ENCODE assay signal across 27 cellular contexts in genomic region chr4:179145746-179146530, GRCh38.
DNase-seq lines count a peak whose midpoint lies in the region; ATAC-seq, FAIRE-seq and TF ChIP-seq lines count a peak whose summit lies in the region.
"Had no signal": no experiment of that assay in that cellular context is flagged by ENCODE, and none has a peak within 500 bp of the region (broad histone marks: within the 10 kb centered on the region; RNA-seq: fewer than 3 reads in every experiment).

No MANE protein-coding gene starts in this region.

- no peaks in the 10 kb centered on the region for H3K9me1 ChIP-seq in IMR-90 (ENCODE audit: insufficient read depth, low read length)

- TF ChIP-seq CTCF in IMR-90 (conservative IDR thresholded peaks at IDR 0.05; ENCODE audit: low read depth, low read length) = no peak
- TF ChIP-seq CTCF in astrocyte (IDR thresholded peaks at IDR 0.05; ENCODE audit: insufficient read depth, low read depth, low read length) = no peak
- TF ChIP-seq CTCF in foreskin keratinocyte (conservative IDR thresholded peaks at IDR 0.05) = no peak
- no peak for TF ChIP-seq CTCF in BE2C (IDR thresholded peaks at IDR 0.05; ENCODE audit: low read depth, low read length)
- no peak for TF ChIP-seq CTCF in A673 (conservative IDR thresholded peaks at IDR 0.05; ENCODE audit: low read depth, low read length)

- no peak for ATAC-seq in IMR-90 (ENCODE audit: low read depth)
- ATAC-seq in foreskin keratinocyte = peak; percentile 79
- ATAC-seq: heart left ventricle, left ventricle myocardium superior had no signal

- no peak overlapping the region for H2BK120ac ChIP-seq in IMR-90 (ENCODE audit: low read depth, low read length)

- WGBS in IMR-90 (ENCODE audit: extremely low coverage in 2 of 2, insufficient read length in 1 of 2), 2 experiments = no CpG with 5 or more reads among the region's 4 CpGs

- no peaks in the 10 kb centered on the region for H3K36me3 Mint-ChIP-seq in astrocyte (ENCODE audit: low read depth, unreplicated experiment)
- H3K36me3 Mint-ChIP-seq: activated naive CD8-positive, alpha-beta T cell treated with anti-CD3 and anti-CD28 coated beads, Interleukin-2, amount 10 ng/mL, durations not matched to agents 7 days and 5 days had no signal

- H4K5ac ChIP-seq in IMR-90 (ENCODE audit: low read depth, low read length) = no peak overlapping the region

- BruUV-seq in IMR-90 (replicated peaks; lab: Mats Ljungman, UMichigan) = no TSS peak
- no TSS peak for BruUV-seq in A673 (replicated peaks; lab: Mats Ljungman, UMichigan)

- H3K27me3 ChIP-seq in IMR-90 (ENCODE audit: control insufficient read depth, insufficient read depth, low read length) = no peaks in the 10 kb centered on the region
- H3K27me3 ChIP-seq in astrocyte (ENCODE audit: insufficient read depth, low read length) = no peaks in the 10 kb centered on the region
- H3K27me3 ChIP-seq in foreskin keratinocyte = no peaks in the 10 kb centered on the region
- no peaks in the 10 kb centered on the region for H3K27me3 ChIP-seq in BE2C
- H3K27me3 ChIP-seq in A673 (replicated peaks; ENCODE audit: insufficient read depth, low read depth, low read length, poor library complexity) = no peaks in the 10 kb centered on the region
- H3K27me3 ChIP-seq: breast epithelium, heart left ventricle, SJSA1, uterus had no signal

- no peaks in the 10 kb centered on the region for H3K79me2 ChIP-seq in astrocyte (ENCODE audit: insufficient read depth, low read length)

- H3K79me1 ChIP-seq in IMR-90 (ENCODE audit: low read depth in 1 of 2, low read length in 2 of 2) = no peaks in the 10 kb centered on the region

- no peak for TF ChIP-seq POLR2A in IMR-90 (IDR thresholded peaks at IDR 0.05; ENCODE audit: low read depth, low read length)

- H4K20me1 ChIP-seq in IMR-90 (ENCODE audit: insufficient read depth, low read length) (no peaks in the 10 kb centered on the region), astrocyte (ENCODE audit: insufficient read depth, low read length) (no peaks in the 10 kb centered on the region)

- H2BK15ac ChIP-seq in IMR-90 (ENCODE audit: low read depth, low read length) = no peak overlapping the region

- H3K4me3 Mint-ChIP-seq in astrocyte (ENCODE audit: unreplicated experiment) = no peak overlapping the region
- H3K4me3 Mint-ChIP-seq: activated naive CD8-positive, alpha-beta T cell treated with anti-CD3 and anti-CD28 coated beads, Interleukin-2, amount 10 ng/mL, durations not matched to agents 7 days and 5 days; neural crest cell had no signal

- no peak overlapping the region for H3K18ac ChIP-seq in IMR-90 (ENCODE audit: low read depth, low read length)

- H3K27me3 Mint-ChIP-seq in astrocyte (ENCODE audit: low read depth, unreplicated experiment) = no peaks in the 10 kb centered on the region
- H3K27me3 Mint-ChIP-seq: activated naive CD8-positive, alpha-beta T cell treated with anti-CD3 and anti-CD28 coated beads, Interleukin-2, amount 10 ng/mL, durations not matched to agents 7 days and 5 days had no signal

- intact Hi-C loops in IMR-90 (cut with micrococcal nuclease) = no loop called here
- intact Hi-C loops in A673 (cut with micrococcal nuclease; ENCODE audit: unreplicated experiment) = no loop called here

- H3K56ac ChIP-seq in IMR-90 (ENCODE audit: extremely low read depth, insufficient read depth, low read length) = no peak overlapping the region

- no peak overlapping the region for H2BK5ac ChIP-seq in IMR-90 (ENCODE audit: low read depth, low read length, poor library complexity, severe bottlenecking)

- H3K9me3 Mint-ChIP-seq in astrocyte (ENCODE audit: unreplicated experiment) = no peaks in the 10 kb centered on the region
- H3K9me3 Mint-ChIP-seq: neural crest cell had no signal

- H3K27ac Mint-ChIP-seq in astrocyte (ENCODE audit: unreplicated experiment) = peak overlapping the region; percentile 94
- H3K27ac Mint-ChIP-seq: activated naive CD8-positive, alpha-beta T cell treated with anti-CD3 and anti-CD28 coated beads, Interleukin-2, amount 10 ng/mL, durations not matched to agents 7 days and 5 days had no signal

- peak overlapping the region; percentile 42; the same call in 1 of the 2 replicates for H2BK20ac ChIP-seq in IMR-90 (ENCODE audit: low read depth, low read length)

- H4K91ac ChIP-seq in IMR-90 (ENCODE audit: insufficient read depth, low read depth, low read length) = no peak overlapping the region

- dilution Hi-C loops in IMR-90 (cut with HindIII; ENCODE audit: low sequenced_read_pairs, unreplicated experiment) = no loop called here

- peaks cover 6% of the 10 kb centered on the region for H3K4me1 Mint-ChIP-seq in astrocyte (ENCODE audit: low read depth, unreplicated experiment)
- H3K4me1 Mint-ChIP-seq: activated naive CD8-positive, alpha-beta T cell treated with anti-CD3 and anti-CD28 coated beads, Interleukin-2, amount 10 ng/mL, durations not matched to agents 7 days and 5 days; neural crest cell had no signal

- no peak overlapping the region for H3K4me3 ChIP-seq in IMR-90 (ENCODE audit: insufficient read depth, low read depth, low read length)
- no peak overlapping the region for H3K4me3 ChIP-seq in astrocyte (ENCODE audit: insufficient read depth, low read depth, low read length)
- H3K4me3 ChIP-seq in BE2C (ENCODE audit: low read depth, low read length) = no peak overlapping the region
- H3K4me3 ChIP-seq in A673 (ENCODE audit: low read depth, low read length, poor library complexity, severe bottlenecking) = no peak overlapping the region
- H3K4me3 ChIP-seq: breast epithelium, coronary artery, heart left ventricle, prostate gland, SJSA1, uterus had no signal

- no peak overlapping the region for H3K23ac ChIP-seq in IMR-90 (ENCODE audit: low read depth, low read length)

- H3K9ac ChIP-seq in IMR-90 (ENCODE audit: low read depth, low read length) (no peak overlapping the region), astrocyte (ENCODE audit: low read length) (no peak overlapping the region)

- no peak overlapping the region for H3K14ac ChIP-seq in IMR-90 (replicated peaks; ENCODE audit: low read depth, low read length)

- CTCF ChIA-PET in IMR-90 (lab: Yijun Ruan, JAX) (no interaction called here), A673 (lab: Charles Lee) (no interaction called here)

- DNase-seq in Caki2 (ENCODE audit: low read depth) (peak; percentile 58), IMR-90 (peak; percentile 47), astrocyte (ENCODE audit: low read depth) (peak; percentile 87), foreskin keratinocyte (peak; percentile 60 to 83), BE2C (no peak), kidney glomerular epithelial cell (lab: John Stamatoyannopoulos, UW) (no peak), A673 (ENCODE audit: low spot score) (no peak), NCI-H526 treated with DMSO at 0.1 percent for 48 hours (lab: John Stamatoyannopoulos, UW) (no peak)
- DNase-seq: activated CD4-positive, alpha-beta T cell treated with anti-CD3 and anti-CD28 coated beads, Interleukin-2, amount 50 U/mL, for 4 hours; activated CD8-positive, alpha-beta memory T cell treated with anti-CD3 and anti-CD28 coated beads, Interleukin-2, amount 50 U/mL, for 48 hours; activated effector memory CD4-positive, alpha-beta T cell treated with Interleukin-2 at 50 U/mL for 16 hours; activated naive CD8-positive, alpha-beta T cell treated with anti-CD3 and anti-CD28 coated beads, Interleukin-2, amount 10 ng/mL, durations not matched to agents 7 days and 5 days; GDM1; heart left ventricle; left ventricle myocardium superior; NCI-H1105; NCI-H2029 treated with DMSO at 0.1 percent for 48 hours; NCI-H446 treated with DMSO at 0.1 percent for 48 hours; stimulated activated CD4-positive, alpha-beta T cell treated with anti-CD3 and anti-CD28 coated beads, Interleukin-1b, Interleukin-23, amount 100 ng/mL, for 48 hours; substantia nigra; uterus had no signal

- no peak overlapping the region for H2AFZ ChIP-seq in IMR-90 (replicated peaks; ENCODE audit: low read length, poor library complexity)
- H2AFZ ChIP-seq in astrocyte (ENCODE audit: low read depth, low read length) = peak overlapping the region; percentile 43

- FAIRE-seq in astrocyte (lab: Jason Lieb, UNC) = no peak

- H3K9me3 ChIP-seq in IMR-90 (ENCODE audit: control insufficient read depth, insufficient read depth, low read length) = no peaks in the 10 kb centered on the region
- no peaks in the 10 kb centered on the region for H3K9me3 ChIP-seq in astrocyte (ENCODE audit: insufficient read depth, low read depth, low read length)
- no peaks in the 10 kb centered on the region for H3K9me3 ChIP-seq in BE2C
- no peaks in the 10 kb centered on the region for H3K9me3 ChIP-seq in A673 (ENCODE audit: low read depth, low read length, poor library complexity, severe bottlenecking)
- H3K9me3 ChIP-seq: breast epithelium, prostate gland, SJSA1, uterus had no signal

- TF ChIP-seq RAD21 in IMR-90 (IDR thresholded peaks at IDR 0.05; ENCODE audit: low read length) = no peak

- no peak overlapping the region for H3K4me2 ChIP-seq in IMR-90 (ENCODE audit: low read depth, low read length)
- peak overlapping the region; percentile 78 for H3K4me2 ChIP-seq in astrocyte (ENCODE audit: low read length)

- H3K4me1 ChIP-seq in IMR-90 (ENCODE audit: control insufficient read depth, insufficient read depth, low read length) (no peaks in the 10 kb centered on the region), astrocyte (ENCODE audit: insufficient read depth, low read length) (no peaks in the 10 kb centered on the region), foreskin keratinocyte (no peaks in the 10 kb centered on the region), BE2C (no peaks in the 10 kb centered on the region; the same call in 1 of the 2 replicates), A673 (ENCODE audit: insufficient read depth, low read length, poor library complexity, severe bottlenecking) (no peaks in the 10 kb centered on the region)
- H3K4me1 ChIP-seq: breast epithelium, heart left ventricle, prostate gland, SJSA1, uterus had no signal

- POLR2A ChIA-PET in IMR-90 (lab: Charles Lee; ENCODE audit: unreplicated experiment) = no interaction called here
- POLR2A ChIA-PET in A673 (lab: Charles Lee; ENCODE audit: low non-redundant PET) = no interaction called here

- in situ Hi-C loops in Caki2 (cut with HindIII; ENCODE audit: low pct_unique_long_range_greater_than_20kb, low sequenced_read_pairs) = no loop called here
- in situ Hi-C loops in IMR-90 (cut with MboI; ENCODE audit: low sequenced_read_pairs) = no loop called here

- no peaks in the 10 kb centered on the region for H3K36me3 ChIP-seq in IMR-90 (ENCODE audit: control insufficient read depth, insufficient read depth, low read length)
- H3K36me3 ChIP-seq in astrocyte (ENCODE audit: insufficient read depth, low read length) = no peaks in the 10 kb centered on the region
- no peaks in the 10 kb centered on the region for H3K36me3 ChIP-seq in BE2C
- H3K36me3 ChIP-seq in A673 (ENCODE audit: insufficient read depth, low read length, poor library complexity, severe bottlenecking) = no peaks in the 10 kb centered on the region
- H3K36me3 ChIP-seq: breast epithelium, heart left ventricle, prostate gland, SJSA1, uterus had no signal

- no peak overlapping the region for H2AK9ac ChIP-seq in IMR-90 (replicated peaks; ENCODE audit: low read depth, low read length, poor library complexity)

- H3K27ac ChIP-seq in IMR-90 (ENCODE audit: insufficient read depth, low read length) = no peak overlapping the region
- H3K27ac ChIP-seq in astrocyte (ENCODE audit: low read depth, low read length) = peak overlapping the region; percentile 65
- H3K27ac ChIP-seq in foreskin keratinocyte = no peak overlapping the region
- no peak overlapping the region for H3K27ac ChIP-seq in A673 (ENCODE audit: low read depth, low read length, poor library complexity, severe bottlenecking)
- H3K27ac ChIP-seq: breast epithelium, C4-2B, coronary artery, heart left ventricle, prostate gland, SJSA1, uterus had no signal

- H3K4ac ChIP-seq in IMR-90 (ENCODE audit: low read depth, low read length) = no peak overlapping the region

- no peak overlapping the region for H4K8ac ChIP-seq in IMR-90 (ENCODE audit: low read depth in 2 of 2, low read length in 2 of 2)

- no peak overlapping the region for H2AK5ac ChIP-seq in IMR-90 (ENCODE audit: low read depth, low read length)

Comparison
In these comparisons a context has a peak if more than half of its experiments do, and no peak if none do; other contexts are left out.
1. DNase-seq: peak in Caki2 (single experiment), IMR-90 (single experiment), astrocyte (single experiment) and foreskin keratinocyte (2 of 2); none in BE2C (single experiment), kidney glomerular epithelial cell (single experiment), A673 (single experiment) and NCI-H526 treated with DMSO at 0.1 percent for 48 hours (single experiment).